In the genomic region with DNA sequence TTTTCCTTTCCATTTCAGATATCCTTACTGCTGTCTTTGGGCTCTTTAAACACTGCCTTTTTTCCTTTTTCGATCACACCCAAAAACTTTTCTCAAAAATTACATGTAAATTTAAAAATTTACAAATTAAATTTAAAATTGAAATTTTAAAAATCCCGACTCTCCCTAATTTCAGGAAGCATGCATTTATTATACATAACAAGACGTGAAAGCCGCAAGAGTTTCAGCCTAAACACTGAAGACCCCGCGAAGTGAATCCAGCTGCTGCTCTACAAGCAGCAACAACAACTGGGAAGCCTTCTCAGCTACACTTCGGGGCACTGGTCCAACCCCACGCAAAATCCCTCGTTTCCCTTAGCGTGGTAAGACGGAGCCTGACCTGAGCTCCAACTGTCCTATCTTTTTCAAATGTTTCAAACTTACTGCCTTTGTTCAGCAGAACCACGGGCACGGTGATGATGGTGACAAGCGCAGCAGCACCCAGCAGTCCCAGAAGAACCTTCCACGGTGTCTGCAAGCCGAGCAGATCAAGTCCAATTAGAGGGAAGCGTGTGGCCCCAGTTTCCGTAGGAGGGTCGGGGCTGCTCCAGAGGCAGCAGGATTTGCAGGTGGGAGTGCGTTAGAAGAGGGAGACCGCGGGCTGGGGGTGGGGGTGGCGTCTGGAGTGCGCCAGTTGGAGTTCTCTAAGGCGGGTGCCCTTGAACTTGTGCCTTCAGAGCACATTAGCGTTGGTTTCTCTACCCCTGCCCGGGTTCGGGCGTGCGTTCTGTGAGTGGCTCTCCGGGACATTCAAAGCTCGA, we compare ENCODE assay signal across 2 cellular contexts.
TF ChIP-seq lines count a peak whose summit lies in the region.

No MANE protein-coding gene starts in this region.

TF ChIP-seq in GM23338, 12 proteins besides CTCF, POLR2A, EP300 and RAD21 (continues in another document):
- TF ChIP-seq, protein P1, sequence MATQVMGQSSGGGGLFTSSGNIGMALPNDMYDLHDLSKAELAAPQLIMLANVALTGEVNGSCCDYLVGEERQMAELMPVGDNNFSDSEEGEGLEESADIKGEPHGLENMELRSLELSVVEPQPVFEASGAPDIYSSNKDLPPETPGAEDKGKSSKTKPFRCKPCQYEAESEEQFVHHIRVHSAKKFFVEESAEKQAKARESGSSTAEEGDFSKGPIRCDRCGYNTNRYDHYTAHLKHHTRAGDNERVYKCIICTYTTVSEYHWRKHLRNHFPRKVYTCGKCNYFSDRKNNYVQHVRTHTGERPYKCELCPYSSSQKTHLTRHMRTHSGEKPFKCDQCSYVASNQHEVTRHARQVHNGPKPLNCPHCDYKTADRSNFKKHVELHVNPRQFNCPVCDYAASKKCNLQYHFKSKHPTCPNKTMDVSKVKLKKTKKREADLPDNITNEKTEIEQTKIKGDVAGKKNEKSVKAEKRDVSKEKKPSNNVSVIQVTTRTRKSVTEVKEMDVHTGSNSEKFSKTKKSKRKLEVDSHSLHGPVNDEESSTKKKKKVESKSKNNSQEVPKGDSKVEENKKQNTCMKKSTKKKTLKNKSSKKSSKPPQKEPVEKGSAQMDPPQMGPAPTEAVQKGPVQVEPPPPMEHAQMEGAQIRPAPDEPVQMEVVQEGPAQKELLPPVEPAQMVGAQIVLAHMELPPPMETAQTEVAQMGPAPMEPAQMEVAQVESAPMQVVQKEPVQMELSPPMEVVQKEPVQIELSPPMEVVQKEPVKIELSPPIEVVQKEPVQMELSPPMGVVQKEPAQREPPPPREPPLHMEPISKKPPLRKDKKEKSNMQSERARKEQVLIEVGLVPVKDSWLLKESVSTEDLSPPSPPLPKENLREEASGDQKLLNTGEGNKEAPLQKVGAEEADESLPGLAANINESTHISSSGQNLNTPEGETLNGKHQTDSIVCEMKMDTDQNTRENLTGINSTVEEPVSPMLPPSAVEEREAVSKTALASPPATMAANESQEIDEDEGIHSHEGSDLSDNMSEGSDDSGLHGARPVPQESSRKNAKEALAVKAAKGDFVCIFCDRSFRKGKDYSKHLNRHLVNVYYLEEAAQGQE (IDR thresholded peaks at IDR 0.05; ENCODE audit: unreplicated experiment), result no peak
- TF ChIP-seq ZNF331 (CRISPR knock-in tag; IDR thresholded peaks at IDR 0.05; ENCODE audit: low read depth), result no peak
- TF ChIP-seq, protein P2, sequence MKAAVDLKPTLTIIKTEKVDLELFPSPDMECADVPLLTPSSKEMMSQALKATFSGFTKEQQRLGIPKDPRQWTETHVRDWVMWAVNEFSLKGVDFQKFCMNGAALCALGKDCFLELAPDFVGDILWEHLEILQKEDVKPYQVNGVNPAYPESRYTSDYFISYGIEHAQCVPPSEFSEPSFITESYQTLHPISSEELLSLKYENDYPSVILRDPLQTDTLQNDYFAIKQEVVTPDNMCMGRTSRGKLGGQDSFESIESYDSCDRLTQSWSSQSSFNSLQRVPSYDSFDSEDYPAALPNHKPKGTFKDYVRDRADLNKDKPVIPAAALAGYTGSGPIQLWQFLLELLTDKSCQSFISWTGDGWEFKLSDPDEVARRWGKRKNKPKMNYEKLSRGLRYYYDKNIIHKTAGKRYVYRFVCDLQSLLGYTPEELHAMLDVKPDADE (IDR thresholded peaks at IDR 0.05), result no peak
- TF ChIP-seq NANOG (IDR thresholded peaks at IDR 0.05; ENCODE audit: borderline replicate concordance), result no peak
- no peak for TF ChIP-seq STAT1 (IDR thresholded peaks at IDR 0.05; ENCODE audit: unreplicated experiment)
- no peak for TF ChIP-seq POLR2AphosphoS5 (IDR thresholded peaks at IDR 0.05; ENCODE audit: low read depth)
- TF ChIP-seq CREB1 (CRISPR knock-in tag; IDR thresholded peaks at IDR 0.05; ENCODE audit: low read depth), result no peak
- no peak for TF ChIP-seq EZH2 (IDR thresholded peaks at IDR 0.05; ENCODE audit: low read depth, unreplicated experiment)
- no peak for TF ChIP-seq ZNF114 (CRISPR knock-in tag; IDR thresholded peaks at IDR 0.05)
- TF ChIP-seq EZH2phosphoT487 (IDR thresholded peaks at IDR 0.05; ENCODE audit: unreplicated experiment), result no peak
- TF ChIP-seq JUNB (IDR thresholded peaks at IDR 0.05; ENCODE audit: unreplicated experiment), result no peak

TF ChIP-seq in endothelial cell of umbilical vein, 7 proteins besides CTCF, POLR2A, EP300 and RAD21 (continued from another document):
- TF ChIP-seq, protein P3, sequence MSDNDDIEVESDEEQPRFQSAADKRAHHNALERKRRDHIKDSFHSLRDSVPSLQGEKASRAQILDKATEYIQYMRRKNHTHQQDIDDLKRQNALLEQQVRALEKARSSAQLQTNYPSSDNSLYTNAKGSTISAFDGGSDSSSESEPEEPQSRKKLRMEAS (IDR thresholded peaks at IDR 0.05; ENCODE audit: insufficient read depth, insufficient read length), result no peak
- TF ChIP-seq FOS (IDR thresholded peaks at IDR 0.05; ENCODE audit: borderline replicate concordance, insufficient read depth, low read length), result no peak
- no peak for TF ChIP-seq JUN (IDR thresholded peaks at IDR 0.05; ENCODE audit: borderline replicate concordance, insufficient read depth, insufficient read length, low read depth)
- TF ChIP-seq POLR2AphosphoS5 (IDR thresholded peaks at IDR 0.05; ENCODE audit: insufficient read depth, low read depth, low read length), result no peak
- TF ChIP-seq EZH2 (IDR thresholded peaks at IDR 0.05; ENCODE audit: borderline replicate concordance, low read depth, low read length, severe bottlenecking), result no peak
- no peak for TF ChIP-seq MYC (IDR thresholded peaks at IDR 0.05; ENCODE audit: low read depth, low read length)
